Comparison of ENCODE assay signal across 9 cellular contexts in genomic region chr2:70977605-70978205, GRCh38. TPM values are rescaled to one million over a fixed set of nuclear protein-coding genes. Genes with fewer than 3 reads are reported as not detected.
DNase-seq lines count a peak whose midpoint lies in the region; ATAC-seq and TF ChIP-seq lines count a peak whose summit lies in the region.
"Had no signal": no experiment of that assay in that cellular context is flagged by ENCODE, and none has a peak within 500 bp of the region (broad histone marks: within the 10 kb centered on the region; RNA-seq: fewer than 3 reads in every experiment).

No MANE protein-coding gene starts in this region.

- DNase-seq in ELR (ENCODE audit: low read depth) (peak; percentile 88), NCI-H146 (lab: John Stamatoyannopoulos, UW) (peak; percentile 34), right atrium auricular region (ENCODE audit: low spot score) (peak; percentile 88), sciatic nerve (ENCODE audit: low spot score) (no peak), DMS 273 (lab: John Stamatoyannopoulos, UW; ENCODE audit: unreplicated experiment) (no peak), Kasumi-1 (lab: John Stamatoyannopoulos, UW) (no peak)
- DNase-seq in activated naive CD8-positive, alpha-beta T cell treated with anti-CD3 and anti-CD28 coated beads for 36 hours, result peak; percentile 39

- intact Hi-C loops in sciatic nerve (cut with DNase I), result no loop called here

- ATAC-seq in sciatic nerve (peak; percentile 40), HG02759 (IDR thresholded peaks at IDR 0.05; ENCODE audit: unreplicated experiment) (no peak)

- no peak for TF ChIP-seq CTCF in right atrium auricular region (IDR thresholded peaks at IDR 0.05)

- peaks cover 3% of the 10 kb centered on the region for H3K27me3 Mint-ChIP-seq in activated naive CD8-positive, alpha-beta T cell treated with anti-CD3 and anti-CD28 coated beads for 36 hours

- H3K36me3 Mint-ChIP-seq in activated naive CD8-positive, alpha-beta T cell treated with anti-CD3 and anti-CD28 coated beads for 36 hours, result no peaks in the 10 kb centered on the region

- no peaks in the 10 kb centered on the region for H3K9me3 Mint-ChIP-seq in activated naive CD8-positive, alpha-beta T cell treated with anti-CD3 and anti-CD28 coated beads for 36 hours

- peaks cover 12% of the 10 kb centered on the region for H3K4me1 Mint-ChIP-seq in activated naive CD8-positive, alpha-beta T cell treated with anti-CD3 and anti-CD28 coated beads for 36 hours

- H3K4me3 ChIP-seq in right atrium auricular region, result peak overlapping the region; percentile 51 to 63

- H3K27ac Mint-ChIP-seq in activated naive CD8-positive, alpha-beta T cell treated with anti-CD3 and anti-CD28 coated beads for 36 hours, result peak overlapping the region; percentile 83

- peak overlapping the region; percentile 79 for H3K4me3 Mint-ChIP-seq in activated naive CD8-positive, alpha-beta T cell treated with anti-CD3 and anti-CD28 coated beads for 36 hours

- H3K27me3 ChIP-seq in right atrium auricular region, result no peaks in the 10 kb centered on the region

- peaks cover 0 to 19% of the 10 kb centered on the region in 2 donors for H3K4me1 ChIP-seq in right atrium auricular region

- no peaks in the 10 kb centered on the region for H3K9me3 ChIP-seq in right atrium auricular region

- no peaks in the 10 kb centered on the region for H3K36me3 ChIP-seq in right atrium auricular region

- H3K27ac ChIP-seq in right atrium auricular region, result peak overlapping the region; percentile 84 to 91

RNA-seq across cellular contexts. Expression of gene ANKRD53, which starts 0.7 kb away (rescaled TPM):
- under 1 TPM; 0.21 to 0.38 TPM for total RNA-seq in activated naive CD8-positive, alpha-beta T cell treated with anti-CD3 and anti-CD28 coated beads for 36 hours
- 1 to 10 TPM in 1 of 2 donors, under 1 TPM in 1; 0.78 to 1.7 TPM for total RNA-seq in right atrium auricular region
- total RNA-seq in sciatic nerve, result 2.2 TPM
- total RNA-seq: T-helper 1 cell treated with Interleukin-12 subunit alpha and Interleukin-12 subunit beta and Interleukin-4 antibody, amounts not matched to agents 30 ng/mL and 1 ng/mL, for 36 hours had no signal

RNA-seq across cellular contexts. Expression of gene TEX261, which starts 17.0 kb away (rescaled TPM):
- 10 to 100 TPM; 81.6 to 87.2 TPM for total RNA-seq in activated naive CD8-positive, alpha-beta T cell treated with anti-CD3 and anti-CD28 coated beads for 36 hours
- total RNA-seq in right atrium auricular region, result 10 to 100 TPM; 26.7 to 38.0 TPM
- total RNA-seq in sciatic nerve, result 52.7 TPM

RNA-seq across cellular contexts. Expression of gene ATP6V1B1, which starts 42.0 kb away (rescaled TPM):
- total RNA-seq in activated naive CD8-positive, alpha-beta T cell treated with anti-CD3 and anti-CD28 coated beads for 36 hours, result not detected
- total RNA-seq in right atrium auricular region (not detected), sciatic nerve (1.3 TPM)
- total RNA-seq: T-helper 1 cell treated with Interleukin-12 subunit alpha and Interleukin-12 subunit beta and Interleukin-4 antibody, amounts not matched to agents 30 ng/mL and 1 ng/mL, for 36 hours had no signal

Comparison
In these comparisons a context has a peak if more than half of its experiments do, and no peak if none do; other contexts are left out.
1. DNase-seq: peak in ELR (single experiment), NCI-H146 (single experiment), activated naive CD8-positive, alpha-beta T cell treated with anti-CD3 and anti-CD28 coated beads for 36 hours (single experiment) and right atrium auricular region (single experiment); none in sciatic nerve (single experiment), DMS 273 (single experiment) and Kasumi-1 (0 of 2).